In genomic region chr17:8189711-8190477, GRCh38 we compare ENCODE assay signal across 8 cellular contexts. TPM values are rescaled to one million over a fixed set of nuclear protein-coding genes. Genes with fewer than 3 reads are reported as not detected.
DNase-seq lines count a peak whose midpoint lies in the region; ATAC-seq and TF ChIP-seq lines count a peak whose summit lies in the region.

BORCS6 (minus strand) TSS chr17:8190180; CDS start chr17:8190140, 40 bp downstream.

- DNase-seq in C1 segment of cervical spinal cord (lab: John Stamatoyannopoulos, UW) (peak; percentile 81 to 99 (median 98)), NCI-H748 treated with DMSO at 0.1 percent for 48 hours (lab: John Stamatoyannopoulos, UW) (peak; percentile 98), dermis microvascular lymphatic vessel endothelial cell (ENCODE audit: low read depth in 2 of 2) (peak; percentile 92 to 99), right lobe of liver (peak; percentile 98 to 99 (median 99))
- peak; percentile 72 to 94 for DNase-seq in activated CD4-positive, alpha-beta T cell treated with anti-CD3 and anti-CD28 coated beads, Interleukin-2, amount 50 U/mL, for 24 hours (ENCODE audit: low read depth in 1 of 2, low spot score in 1 of 2)
- DNase-seq in stimulated activated CD4-positive, alpha-beta T cell treated with anti-CD3 and anti-CD28 coated beads, Interleukin-4, amount 100 ng/mL, for 4 hours: peak; percentile 87 to 96

- peak in 2 of 4 donors; percentile 11 to 20 for TF ChIP-seq CTCF in right lobe of liver (IDR thresholded peaks at IDR 0.05)

- H3K27ac ChIP-seq in right lobe of liver: peak within 1 kb of the TSS; percentile 54 to 92 (median 89)

- H3K4me3 ChIP-seq in right lobe of liver: peak within 1 kb of the TSS; percentile 57 to 86 (median 79)

- intact Hi-C loops in right lobe of liver (cut with DNase I): no loop called here

- H3K36me3 ChIP-seq in right lobe of liver: no peaks in the 10 kb centered on the region

- H3K4me1 ChIP-seq in right lobe of liver: peaks cover 0 to 20% (median 3%) of the 10 kb centered on the region in 4 donors

- peak; percentile 55 for ATAC-seq in GM19351 (IDR thresholded peaks at IDR 0.05; ENCODE audit: unreplicated experiment)
- ATAC-seq in HG03558 (IDR thresholded peaks at IDR 0.05; ENCODE audit: extremely low read depth, unreplicated experiment): peak; percentile 42
- peak; percentile 57 to 81 (median 68) for ATAC-seq in right lobe of liver

- no peaks in the 10 kb centered on the region for H3K27me3 ChIP-seq in right lobe of liver

- peak; percentile 69 for TF ChIP-seq POLR2A in right lobe of liver (IDR thresholded peaks at IDR 0.05)

- H3K9me3 ChIP-seq in right lobe of liver: no peaks in the 10 kb centered on the region

- 1% methylated on average over 12 of the region's 70 CpGs for WGBS in right lobe of liver (ENCODE audit: insufficient coverage, low coverage, low lambda C conversion rate, missing lambda C conversion rate)

RNA-seq across cellular contexts. Expression of gene BORCS6, which starts in this region (rescaled TPM):
- total RNA-seq in dermis microvascular lymphatic vessel endothelial cell (7.8 and 10.1 TPM in 2 replicates), right lobe of liver (1 to 10 TPM; 3.1 to 5.3 (median 4.2) TPM)

Comparison
In these comparisons a context has a peak if more than half of its experiments do, and no peak if none do; other contexts are left out.
1. Peak in every context shown above with its lines: DNase-seq, ATAC-seq, H3K4me3 ChIP-seq and H3K27ac ChIP-seq.